Comparison of ENCODE assay signal across 22 cellular contexts in the genomic region with DNA sequence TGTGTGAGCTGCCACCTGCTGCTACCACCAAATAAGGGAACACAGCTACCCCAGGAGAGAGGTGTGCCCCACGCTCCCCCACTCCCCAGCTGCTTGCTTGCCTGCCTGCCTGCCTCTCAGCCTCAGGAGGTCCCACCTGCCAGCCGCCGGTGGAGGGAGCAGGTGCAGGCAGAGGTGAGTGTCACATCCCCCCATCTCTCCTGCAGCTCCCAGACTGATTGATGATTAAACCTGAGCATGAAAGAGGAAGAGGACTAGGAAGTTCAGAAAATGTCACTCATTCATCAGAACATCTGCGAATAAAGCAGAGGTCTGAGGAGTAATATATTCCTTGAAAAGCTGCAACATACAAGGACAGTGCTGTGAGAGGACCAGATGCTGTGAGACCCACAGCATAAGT. TPM values are rescaled to one million over a fixed set of nuclear protein-coding genes. Genes with fewer than 3 reads are reported as not detected.
DNase-seq lines count a peak whose midpoint lies in the region; ATAC-seq and TF ChIP-seq lines count a peak whose summit lies in the region.
"Had no signal": no experiment of that assay in that cellular context is flagged by ENCODE, and none has a peak within 500 bp of the region (broad histone marks: within the 10 kb centered on the region; RNA-seq: fewer than 3 reads in every experiment).

No MANE protein-coding gene starts in this region.

- ATAC-seq in stimulated activated naive B cell treated with anti-CD40 and anti-IgM and Interleukin-4, amounts not matched to agents 10 μg/mL and 1 μg/mL and 100 μg/mL, for 72 hours (replicated peaks), result peak; percentile 48 to 51
- ATAC-seq: sciatic nerve; stimulated activated naive CD8-positive, alpha-beta T cell treated with anti-CD3 and anti-CD28 coated beads, Interleukin-15, Interleukin-2, amounts not matched to agents 100 U/mL and 50 U/mL, for 24 hours had no signal

- peaks cover 10 to 17% of the 10 kb centered on the region in 2 donors for H3K4me1 Mint-ChIP-seq in stimulated activated naive B cell treated with anti-CD40 and anti-IgM and Interleukin-4, amounts not matched to agents 10 μg/mL and 1 μg/mL and 100 μg/mL, for 72 hours

- H3K27ac Mint-ChIP-seq in stimulated activated naive B cell treated with anti-CD40 and anti-IgM and Interleukin-4, amounts not matched to agents 10 μg/mL and 1 μg/mL and 100 μg/mL, for 72 hours, result no peak overlapping the region
- H3K27ac Mint-ChIP-seq: activated naive CD4-positive, alpha-beta T cell treated with anti-CD3 and anti-CD28 coated beads for 36 hours; IgD-negative memory B cell had no signal

- no peaks in the 10 kb centered on the region for H3K27me3 ChIP-seq in left ventricle myocardium inferior (ENCODE audit: low read depth)
- H3K27me3 ChIP-seq: ascending aorta, transverse colon had no signal

- H3K36me3 ChIP-seq in left ventricle myocardium inferior, result no peaks in the 10 kb centered on the region
- H3K36me3 ChIP-seq: ascending aorta, HAP-1, transverse colon had no signal

- no peaks in the 10 kb centered on the region for H3K9me3 ChIP-seq in left ventricle myocardium inferior (replicated peaks)
- H3K9me3 ChIP-seq: ascending aorta, HAP-1, transverse colon had no signal

- H3K27ac ChIP-seq in left ventricle myocardium inferior (replicated peaks), result no peak overlapping the region
- H3K27ac ChIP-seq: ascending aorta, transverse colon had no signal

- intact Hi-C loops in left ventricle myocardium inferior (cut with micrococcal nuclease), result no loop called here

- H3K4me1 ChIP-seq in left ventricle myocardium inferior, result peaks cover 8% of the 10 kb centered on the region
- H3K4me1 ChIP-seq: ascending aorta, HAP-1, transverse colon had no signal

- DNase-seq in NCI-H526 (lab: John Stamatoyannopoulos, UW), result peak; percentile 31 to 69
- no peak for DNase-seq in NCI-H526 treated with DMSO at 0.1 percent for 48 hours (lab: John Stamatoyannopoulos, UW)
- peak; percentile 91 to 98 for DNase-seq in NCI-H2081 (lab: John Stamatoyannopoulos, UW)
- DNase-seq in NCI-H748 treated with DMSO at 0.1 percent for 48 hours (lab: John Stamatoyannopoulos, UW), result peak; percentile 100
- no peak for DNase-seq in stimulated activated naive B cell treated with anti-CD40 and anti-IgM and Interleukin-4, amounts not matched to agents 10 μg/mL and 1 μg/mL and 100 μg/mL, for 72 hours
- no peak for DNase-seq in T-helper 2 cell
- DNase-seq in activated CD4-positive, alpha-beta T cell treated with anti-CD3 and anti-CD28 coated beads, Interleukin-2, amount 50 U/mL, for 4 hours, result no peak
- no peak for DNase-seq in left ventricle myocardium inferior
- DNase-seq: 8988T; activated CD4-positive, alpha-beta T cell treated with anti-CD3 and anti-CD28 coated beads, Interleukin-2, amount 50 U/mL, for 48 hours; activated naive CD4-positive, alpha-beta T cell treated with anti-CD3 and anti-CD28 coated beads for 36 hours; cerebellar nuclear complex; effector memory CD4-positive, alpha-beta T cell; head of caudate nucleus; NK-92 treated with Interleukin-12 subunit alpha and Interleukin-12 subunit beta, amount 100 ng/mL, for 24 hours; RPMI8226; stimulated activated naive CD8-positive, alpha-beta T cell treated with anti-CD3 and anti-CD28 coated beads, Interleukin-15, Interleukin-2, amounts not matched to agents 100 U/mL and 50 U/mL, for 24 hours; transverse colon had no signal

- H3K27me3 Mint-ChIP-seq in stimulated activated naive B cell treated with anti-CD40 and anti-IgM and Interleukin-4, amounts not matched to agents 10 μg/mL and 1 μg/mL and 100 μg/mL, for 72 hours, result peaks cover 0 to 4% of the 10 kb centered on the region in 2 donors

- no peak overlapping the region for H3K4me3 ChIP-seq in left ventricle myocardium inferior
- H3K4me3 ChIP-seq: ascending aorta, HAP-1, transverse colon had no signal

- no peaks in the 10 kb centered on the region for H3K9me3 Mint-ChIP-seq in stimulated activated naive B cell treated with anti-CD40 and anti-IgM and Interleukin-4, amounts not matched to agents 10 μg/mL and 1 μg/mL and 100 μg/mL, for 72 hours
- H3K9me3 Mint-ChIP-seq: activated naive CD4-positive, alpha-beta T cell treated with anti-CD3 and anti-CD28 coated beads for 36 hours; IgD-negative memory B cell had no signal

- H3K4me3 Mint-ChIP-seq in stimulated activated naive B cell treated with anti-CD40 and anti-IgM and Interleukin-4, amounts not matched to agents 10 μg/mL and 1 μg/mL and 100 μg/mL, for 72 hours, result no peak overlapping the region
- H3K4me3 Mint-ChIP-seq: activated naive CD4-positive, alpha-beta T cell treated with anti-CD3 and anti-CD28 coated beads for 36 hours; IgD-negative memory B cell had no signal

- no peaks in the 10 kb centered on the region for H3K36me3 Mint-ChIP-seq in stimulated activated naive B cell treated with anti-CD40 and anti-IgM and Interleukin-4, amounts not matched to agents 10 μg/mL and 1 μg/mL and 100 μg/mL, for 72 hours
- H3K36me3 Mint-ChIP-seq: IgD-negative memory B cell had no signal

- no peak for TF ChIP-seq CTCF in left ventricle myocardium inferior (IDR thresholded peaks at IDR 0.05; ENCODE audit: borderline replicate concordance)

RNA-seq across cellular contexts. Expression of gene HIVEP3, which starts 58.6 kb away (rescaled TPM):
- total RNA-seq in left ventricle myocardium inferior, result 5.7 TPM

Comparison
In these comparisons a context has a peak if more than half of its experiments do, and no peak if none do; other contexts are left out.
1. DNase-seq: peak in NCI-H526 (2 of 2), NCI-H2081 (2 of 2) and NCI-H748 treated with DMSO at 0.1 percent for 48 hours (single experiment); none in NCI-H526 treated with DMSO at 0.1 percent for 48 hours (single experiment), stimulated activated naive B cell treated with anti-CD40 and anti-IgM and Interleukin-4, amounts not matched to agents 10 μg/mL and 1 μg/mL and 100 μg/mL, for 72 hours (single experiment), T-helper 2 cell (0 of 5), activated CD4-positive, alpha-beta T cell treated with anti-CD3 and anti-CD28 coated beads, Interleukin-2, amount 50 U/mL, for 4 hours (0 of 2) and left ventricle myocardium inferior (single experiment).